Comparison of ENCODE assay signal across 25 cellular contexts in the genomic region with DNA sequence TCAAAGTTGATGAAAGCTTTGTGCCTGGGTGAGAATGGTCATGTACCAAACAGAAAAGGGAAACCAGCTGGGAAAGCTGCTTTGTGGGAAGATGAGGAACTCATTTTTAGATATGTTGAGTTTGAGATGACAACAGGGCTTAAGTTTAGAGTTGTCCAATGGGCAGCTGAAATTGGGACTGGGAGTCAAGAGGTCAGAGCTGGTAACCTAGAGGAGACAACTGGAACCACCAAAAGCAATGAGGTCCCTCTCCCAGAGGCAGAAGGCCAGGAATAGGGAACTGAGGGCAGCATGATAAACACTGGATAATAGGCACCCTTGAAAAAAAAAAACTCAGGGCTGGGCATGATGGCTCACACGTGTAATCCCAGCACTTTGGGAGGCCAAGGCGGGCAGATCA.
"Had no signal": no experiment of that assay in that cellular context is flagged by ENCODE, and none has a peak within 500 bp of the region (broad histone marks: within the 10 kb centered on the region; RNA-seq: fewer than 3 reads in every experiment).

No MANE protein-coding gene starts in this region.

- H3K4me3 ChIP-seq: heart right ventricle, spleen, testis, upper lobe of left lung, vagina had no signal

- H3K4me3 Mint-ChIP-seq: activated CD4-positive, alpha-beta memory T cell treated with anti-CD3 and anti-CD28 coated beads for 36 hours; activated CD4-positive, alpha-beta T cell treated with anti-CD3 and anti-CD28 coated beads, Interleukin-2, amount 10 ng/mL, durations not matched to agents 24 days and 14 days; activated naive CD4-positive, alpha-beta T cell treated with anti-CD3 and anti-CD28 coated beads, Interleukin-2, amount 10 ng/mL, durations not matched to agents 7 days and 5 days; activated naive CD8-positive, alpha-beta T cell treated with anti-CD3 and anti-CD28 coated beads, Interleukin-2, amount 10 ng/mL, durations not matched to agents 7 days and 5 days; activated T-helper 1 cell treated with anti-CD3 and anti-CD28 coated beads, Interleukin-12 subunit alpha, Interleukin-12 subunit beta, Interleukin-2, Interleukin-4 antibody, amounts not matched to agents 30 ng/mL and 10 ng/mL and 1 ng/mL, durations not matched to agents 14 hours and 24 hours and 36 hours; effector memory CD8-positive, alpha-beta T cell; memory B cell had no signal

- H2AFZ ChIP-seq: parathyroid adenoma had no signal

- H3K27me3 ChIP-seq: brain microvascular endothelial cell, testis, vagina had no signal

- H3K4me1 ChIP-seq: parathyroid adenoma had no signal

- H3K27ac ChIP-seq: brain microvascular endothelial cell, parathyroid adenoma, spleen, upper lobe of left lung, vagina had no signal

- H3K9me3 ChIP-seq: heart right ventricle, spleen, testis, upper lobe of left lung, vagina had no signal

- H3K9me3 Mint-ChIP-seq: activated CD4-positive, alpha-beta memory T cell treated with anti-CD3 and anti-CD28 coated beads for 36 hours; activated CD4-positive, alpha-beta T cell treated with anti-CD3 and anti-CD28 coated beads, Interleukin-2, amount 10 ng/mL, durations not matched to agents 24 days and 14 days; activated naive CD4-positive, alpha-beta T cell treated with anti-CD3 and anti-CD28 coated beads, Interleukin-2, amount 10 ng/mL, durations not matched to agents 7 days and 5 days; activated naive CD8-positive, alpha-beta T cell treated with anti-CD3 and anti-CD28 coated beads, Interleukin-2, amount 10 ng/mL, durations not matched to agents 7 days and 5 days; activated T-helper 1 cell treated with anti-CD3 and anti-CD28 coated beads, Interleukin-12 subunit alpha, Interleukin-12 subunit beta, Interleukin-2, Interleukin-4 antibody, amounts not matched to agents 30 ng/mL and 10 ng/mL and 1 ng/mL, durations not matched to agents 14 hours and 24 hours and 36 hours; effector memory CD8-positive, alpha-beta T cell; memory B cell had no signal

- H3K36me3 Mint-ChIP-seq: activated CD4-positive, alpha-beta memory T cell treated with anti-CD3 and anti-CD28 coated beads for 36 hours; activated naive CD4-positive, alpha-beta T cell treated with anti-CD3 and anti-CD28 coated beads, Interleukin-2, amount 10 ng/mL, durations not matched to agents 7 days and 5 days; activated naive CD8-positive, alpha-beta T cell treated with anti-CD3 and anti-CD28 coated beads, Interleukin-2, amount 10 ng/mL, durations not matched to agents 7 days and 5 days; memory B cell had no signal

- H3K27ac Mint-ChIP-seq: activated CD4-positive, alpha-beta memory T cell treated with anti-CD3 and anti-CD28 coated beads for 36 hours; activated CD4-positive, alpha-beta T cell treated with anti-CD3 and anti-CD28 coated beads, Interleukin-2, amount 10 ng/mL, durations not matched to agents 24 days and 14 days; activated naive CD4-positive, alpha-beta T cell treated with anti-CD3 and anti-CD28 coated beads, Interleukin-2, amount 10 ng/mL, durations not matched to agents 7 days and 5 days; activated naive CD8-positive, alpha-beta T cell treated with anti-CD3 and anti-CD28 coated beads, Interleukin-2, amount 10 ng/mL, durations not matched to agents 7 days and 5 days; activated T-helper 1 cell treated with anti-CD3 and anti-CD28 coated beads, Interleukin-12 subunit alpha, Interleukin-12 subunit beta, Interleukin-2, Interleukin-4 antibody, amounts not matched to agents 30 ng/mL and 10 ng/mL and 1 ng/mL, durations not matched to agents 14 hours and 24 hours and 36 hours; memory B cell had no signal

- H3K36me3 ChIP-seq: brain microvascular endothelial cell, heart right ventricle, spleen, upper lobe of left lung, vagina had no signal

- ATAC-seq: effector memory CD8-positive, alpha-beta T cell; heart right ventricle; right cardiac atrium; stimulated activated naive CD8-positive, alpha-beta T cell treated with anti-CD3 and anti-CD28 coated beads, Interleukin-15, Interleukin-2, amounts not matched to agents 100 U/mL and 50 U/mL, for 24 hours had no signal

- H3K9ac ChIP-seq: parathyroid adenoma had no signal

- DNase-seq: activated CD4-positive, alpha-beta memory T cell treated with anti-CD3 and anti-CD28 coated beads for 36 hours; activated CD4-positive, alpha-beta T cell treated with anti-CD3 and anti-CD28 coated beads, Interleukin-2, amount 10 ng/mL, durations not matched to agents 24 days and 14 days; activated CD4-positive, CD25-positive, alpha-beta regulatory T cell treated with anti-CD3 and anti-CD28 coated beads, Interleukin-2, amount 50 U/mL, for 72 hours; activated CD8-positive, alpha-beta memory T cell treated with anti-CD3 and anti-CD28 coated beads, Interleukin-2, amount 50 U/mL, for 4 hours; activated gamma-delta T cell; activated naive CD4-positive, alpha-beta T cell treated with anti-CD3 and anti-CD28 coated beads, Interleukin-2, amount 10 ng/mL, durations not matched to agents 7 days and 5 days; activated naive CD8-positive, alpha-beta T cell treated with anti-CD3 and anti-CD28 coated beads, Interleukin-2, amount 10 ng/mL, durations not matched to agents 7 days and 5 days; activated T-cell treated with anti-CD3 and anti-CD28 coated beads, Interleukin-2, amount 50 U/mL, for 1 hour; brain microvascular endothelial cell; caudate nucleus; cortex of kidney; effector memory CD8-positive, alpha-beta T cell; foreskin melanocyte; heart right ventricle; nucleus accumbens; right cardiac atrium; spleen; stimulated activated naive CD8-positive, alpha-beta T cell treated with anti-CD3 and anti-CD28 coated beads, Interleukin-15, Interleukin-2, amounts not matched to agents 100 U/mL and 50 U/mL, for 24 hours; T-helper 2 cell; testis; upper lobe of left lung had no signal

- H3K79me2 ChIP-seq: parathyroid adenoma had no signal
